ENCODE assay signal across 9 cellular contexts in genomic region chr12:121238604-121239334, GRCh38. TPM values are rescaled to one million over a fixed set of nuclear protein-coding genes. Genes with fewer than 3 reads are reported as not detected.
DNase-seq lines count a peak whose midpoint lies in the region; FAIRE-seq and TF ChIP-seq lines count a peak whose summit lies in the region.
"Had no signal": no experiment of that assay in that cellular context is flagged by ENCODE, and none has a peak within 500 bp of the region (broad histone marks: within the 10 kb centered on the region; RNA-seq: fewer than 3 reads in every experiment).

No MANE protein-coding gene starts in this region.

- H3K9ac ChIP-seq in Loucy (ENCODE audit: low read depth, low read length, poor library complexity, severe bottlenecking) (peak overlapping the region; percentile 76), kidney (ENCODE audit: low read length in 2 of 2) (no peak overlapping the region)

- FAIRE-seq in kidney (lab: Jason Lieb, UNC): no peak
- FAIRE-seq: keratinocyte had no signal

- H3K9me3 ChIP-seq in CD8-positive, alpha-beta memory T cell (ENCODE audit: low read length): no peaks in the 10 kb centered on the region
- H3K9me3 ChIP-seq in Loucy (ENCODE audit: insufficient read depth, low read depth, low read length): no peaks in the 10 kb centered on the region
- no peaks in the 10 kb centered on the region for H3K9me3 ChIP-seq in kidney (ENCODE audit: control insufficient read depth in 1 of 2, low read length in 2 of 2)

- POLR2A ChIA-PET in CD8-positive, alpha-beta memory T cell (lab: Charles Lee): interaction anchor here (0.6 to 3.9 kb wide), 2 partner anchors 15 to 28 kb away, joined by 3 to 14 read pairs; no protein-coding TSS in a partner anchor
- POLR2A ChIA-PET in RWPE1 (lab: Yijun Ruan, JAX; ENCODE audit: low non-redundant PET): no interaction called here

- H3K27me3 ChIP-seq in CD8-positive, alpha-beta memory T cell (ENCODE audit: insufficient read depth, low read length, poor library complexity, severe bottlenecking): no peaks in the 10 kb centered on the region
- no peaks in the 10 kb centered on the region for H3K27me3 ChIP-seq in Loucy (ENCODE audit: insufficient read depth, low read length, poor library complexity, severe bottlenecking)

- TF ChIP-seq CTCF in Loucy (conservative IDR thresholded peaks at IDR 0.05; ENCODE audit: low read length) (no peak), VCaP (conservative IDR thresholded peaks at IDR 0.05) (no peak), RWPE1 (conservative IDR thresholded peaks at IDR 0.05; ENCODE audit: low read depth) (no peak), GM13976 (IDR thresholded peaks at IDR 0.05; ENCODE audit: borderline replicate concordance, control extremely low read depth, extremely low read depth, insufficient read depth, missing control alignments) (no peak), kidney (IDR thresholded peaks at IDR 0.05; ENCODE audit: borderline replicate concordance, extremely low read depth, insufficient read depth) (no peak)

- DNase-seq in CD8-positive, alpha-beta memory T cell: peak in 1 of 5 donors; percentile 15
- DNase-seq in myocyte (ENCODE audit: low read depth) (peak; percentile 33), RWPE1 (ENCODE audit: low spot score) (no peak), GM13976 (ENCODE audit: low spot score) (no peak), NCI-H2171 treated with DMSO at 0.1 percent for 48 hours (lab: John Stamatoyannopoulos, UW) (no peak), kidney (no peak)

- peaks cover 31 to 52% (median 35%) of the 10 kb centered on the region in 3 donors for H3K4me1 Mint-ChIP-seq in CD8-positive, alpha-beta memory T cell

- H2AFZ ChIP-seq in Loucy (ENCODE audit: low read length): peak overlapping the region; percentile 64; the same call in 1 of the 2 replicates

- CTCF ChIA-PET in CD8-positive, alpha-beta memory T cell (lab: Charles Lee): interaction anchor here (1.0 to 3.4 kb wide), 7 partner anchors 8 to 267 kb away, joined by 3 to 27 read pairs (median 5); no protein-coding TSS in a partner anchor
- CTCF ChIA-PET in RWPE1 (lab: Yijun Ruan, JAX): interaction anchor here (1.4 kb wide), 1 partner anchor 9 kb away, joined by 7 read pairs; no protein-coding TSS in a partner anchor

- no peaks in the 10 kb centered on the region for H3K27me3 Mint-ChIP-seq in CD8-positive, alpha-beta memory T cell

- peak overlapping the region; percentile 98 to 100 (median 99) for H3K27ac Mint-ChIP-seq in CD8-positive, alpha-beta memory T cell

- no peaks in the 10 kb centered on the region for H3K9me3 Mint-ChIP-seq in CD8-positive, alpha-beta memory T cell

- no peaks in the 10 kb centered on the region for H3K79me2 ChIP-seq in Loucy (ENCODE audit: insufficient read depth, low read length)

- H4K20me1 ChIP-seq in Loucy (ENCODE audit: insufficient read depth, low read length, poor library complexity, severe bottlenecking): no peaks in the 10 kb centered on the region

- peak overlapping the region; percentile 28 for H3K27ac ChIP-seq in CD8-positive, alpha-beta memory T cell (ENCODE audit: low read depth, low read length)
- H3K27ac ChIP-seq in VCaP: peak overlapping the region; percentile 82
- H3K27ac ChIP-seq in RWPE1: no peak overlapping the region
- H3K27ac ChIP-seq in kidney (ENCODE audit: low read depth in 2 of 2, low read length in 2 of 2): no peak overlapping the region

- H3F3A ChIP-seq in Loucy (ENCODE audit: low read depth): no peaks in the 10 kb centered on the region

- intact Hi-C loops in kidney (cut with DNase I): no loop called here

- peak overlapping the region; percentile 80 for H3K4me2 ChIP-seq in Loucy (ENCODE audit: low read depth, low read length, poor library complexity, severe bottlenecking)

- no peaks in the 10 kb centered on the region for H3K9me2 ChIP-seq in Loucy (replicated peaks; ENCODE audit: low read depth, low read length)

- H3K36me3 ChIP-seq in CD8-positive, alpha-beta memory T cell (ENCODE audit: insufficient read depth, low read length): no peaks in the 10 kb centered on the region
- no peaks in the 10 kb centered on the region for H3K36me3 ChIP-seq in Loucy (ENCODE audit: insufficient read depth, low read length)
- H3K36me3 ChIP-seq in kidney (ENCODE audit: control insufficient read depth in 1 of 2, insufficient read depth in 2 of 2, low read length in 2 of 2): peaks cover 4 to 9% of the 10 kb centered on the region in 2 donors

- in situ Hi-C loops in GM13976 (cut with MboI; ENCODE audit: low sequenced_read_pairs, unreplicated experiment): no loop called here

- peaks cover 0 to 36% (median 7%) of the 10 kb centered on the region in 3 donors for H3K36me3 Mint-ChIP-seq in CD8-positive, alpha-beta memory T cell

- peak overlapping the region in 2 of 7 donors; percentile 19 to 88 for H3K4me3 Mint-ChIP-seq in CD8-positive, alpha-beta memory T cell

- peak overlapping the region; percentile 13 for H3K4me3 ChIP-seq in CD8-positive, alpha-beta memory T cell (ENCODE audit: low read length)
- H3K4me3 ChIP-seq in Loucy (ENCODE audit: low read length, poor library complexity, severe bottlenecking) (peak overlapping the region; percentile 60), kidney (ENCODE audit: low read length in 2 of 2) (no peak overlapping the region)

- peaks cover 37% of the 10 kb centered on the region for H3K4me1 ChIP-seq in CD8-positive, alpha-beta memory T cell (ENCODE audit: insufficient read depth, low read length)
- peaks cover 40% of the 10 kb centered on the region for H3K4me1 ChIP-seq in Loucy (ENCODE audit: insufficient read depth, low read length, poor library complexity, severe bottlenecking)
- H3K4me1 ChIP-seq in kidney (ENCODE audit: control insufficient read depth in 1 of 2, insufficient read depth in 1 of 2, low read depth in 1 of 2, low read length in 2 of 2): peaks cover 0 to 6% of the 10 kb centered on the region in 2 donors

RNA-seq across cellular contexts. Expression of gene P2RX4, which starts 28.8 kb away (rescaled TPM):
- total RNA-seq in CD8-positive, alpha-beta memory T cell: 10 to 100 TPM; 39.2 to 40.3 TPM
- 27.0 TPM for polyA plus RNA-seq in CD8-positive, alpha-beta memory T cell
- 6.0 and 6.1 TPM in 2 replicates for total RNA-seq in myocyte
- polyA plus RNA-seq in myocyte (2012): 11.3 TPM
- total RNA-seq in kidney: 36.2 TPM
- 28.8 TPM for polyA plus RNA-seq in kidney (ENCODE audit: insufficient read depth, low read depth, low replicate concordance)

RNA-seq across cellular contexts. Expression of gene CAMKK2, which starts 57.7 kb away (rescaled TPM):
- total RNA-seq in CD8-positive, alpha-beta memory T cell: 10 to 100 TPM; 35.9 to 37.5 TPM
- polyA plus RNA-seq in CD8-positive, alpha-beta memory T cell: 17.0 TPM
- total RNA-seq in myocyte (10.6 and 20.5 TPM in 2 replicates), kidney (35.6 TPM)
- 25.8 TPM for polyA plus RNA-seq in myocyte (2012)
- polyA plus RNA-seq in kidney (ENCODE audit: insufficient read depth, low read depth, low replicate concordance): 16.3 TPM

Comparison
In these comparisons a context has a peak if more than half of its experiments do, and no peak if none do; other contexts are left out.
1. H3K27ac ChIP-seq: peak in CD8-positive, alpha-beta memory T cell (single experiment) and VCaP (single experiment); none in RWPE1 (single experiment) and kidney (0 of 2).
2. H3K4me3 ChIP-seq: peak in CD8-positive, alpha-beta memory T cell (single experiment) and Loucy (single experiment); none in kidney (0 of 2).